20 cellular contexts compared by ENCODE assay signal in the genomic region with DNA sequence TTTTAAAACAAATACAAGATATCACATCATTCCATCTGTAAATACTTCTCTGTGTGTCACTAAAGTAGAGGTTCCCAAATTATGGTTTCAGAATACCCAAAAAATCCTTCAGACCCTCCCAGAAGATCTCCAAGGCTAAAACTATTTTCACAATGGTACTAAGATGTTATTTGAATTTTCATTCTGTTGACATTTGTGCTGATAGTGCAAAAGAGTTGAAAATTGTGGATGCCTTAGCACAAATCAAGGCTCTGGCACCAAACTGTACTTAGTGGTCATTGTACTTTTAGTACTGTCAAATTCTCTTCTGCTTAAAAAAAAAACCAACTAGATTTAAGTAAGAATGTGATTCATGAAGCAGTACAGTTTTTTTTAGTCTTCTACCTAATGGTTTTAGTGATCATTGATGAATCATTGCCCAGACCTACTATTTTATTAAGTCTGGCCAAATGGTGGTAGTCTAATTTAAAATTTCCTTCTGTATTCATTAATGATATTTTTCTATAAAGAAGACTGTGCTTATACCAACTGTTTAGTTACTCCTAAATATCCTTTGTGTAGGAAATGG. TPM values are rescaled to one million over a fixed set of nuclear protein-coding genes. Genes with fewer than 3 reads are reported as not detected.
A peak's percentile ranks its signal among the peaks of the same experiment; 100 is the strongest.
DNase-seq lines count a peak whose midpoint lies in the region; FAIRE-seq and TF ChIP-seq lines count a peak whose summit lies in the region.
"Had no signal": no experiment of that assay in that cellular context is flagged by ENCODE, and none has a peak within 500 bp of the region (broad histone marks: within the 10 kb centered on the region; RNA-seq: fewer than 3 reads in every experiment).

No MANE protein-coding gene starts in this region.

- DNase-seq in EL (peak; percentile 31), RCC 7860 (ENCODE audit: low spot score) (peak; percentile 14), epithelial cell of esophagus (ENCODE audit: low read depth) (peak; percentile 67), non-pigmented ciliary epithelial cell (ENCODE audit: low read depth) (peak; percentile 32), substantia nigra (lab: John Stamatoyannopoulos, UW) (no peak), NCI-H1092 (lab: John Stamatoyannopoulos, UW) (no peak), neural progenitor cell (ENCODE audit: low spot score) (no peak), NCI-H2107 treated with DMSO at 0.1 percent for 48 hours (lab: John Stamatoyannopoulos, UW; ENCODE audit: unreplicated experiment) (no peak)
- DNase-seq: activated CD8-positive, alpha-beta memory T cell treated with anti-CD3 and anti-CD28 coated beads for 24 hours; anterior cingulate cortex; BE2C; DMS 273 treated with DMSO at 0.1 percent for 48 hours; foreskin melanocyte; NCI-H1105 treated with DMSO at 0.1 percent for 48 hours; stimulated activated naive CD4-positive, alpha-beta T cell; upper lobe of right lung had no signal

- no peaks in the 10 kb centered on the region for H3K9me3 Mint-ChIP-seq in neural progenitor cell
- H3K9me3 Mint-ChIP-seq: activated T-helper 2 cell treated with anti-CD3 and anti-CD28 coated beads, Interferon-gamma antibody, Interleukin-2, Interleukin-4, amounts not matched to agents 10 μg/mL and 5 μg/mL and 100 μg/mL, durations not matched to agents 14 hours and 24 hours and 36 hours; neural crest cell had no signal

- no peaks in the 10 kb centered on the region for H3K36me3 ChIP-seq in neural progenitor cell
- H3K36me3 ChIP-seq: BE2C, upper lobe of right lung had no signal

- no peak overlapping the region for H3K27ac ChIP-seq in substantia nigra (ENCODE audit: low read depth, low read length, poor library complexity, severe bottlenecking)
- no peak overlapping the region for H3K27ac ChIP-seq in neural progenitor cell
- H3K27ac ChIP-seq: upper lobe of right lung had no signal

- peaks cover 19% of the 10 kb centered on the region for H3K79me2 ChIP-seq in neural progenitor cell (ENCODE audit: low read depth)

- no peak overlapping the region for H3K4me2 ChIP-seq in neural progenitor cell

- peaks cover 20% of the 10 kb centered on the region for H3K4me1 ChIP-seq in neural progenitor cell
- H3K4me1 ChIP-seq: upper lobe of right lung had no signal

- H3K4me3 Mint-ChIP-seq in neural progenitor cell, result no peak overlapping the region
- H3K4me3 Mint-ChIP-seq: neural crest cell had no signal

- H3K27me3 ChIP-seq in neural progenitor cell, result no peaks in the 10 kb centered on the region
- H3K27me3 ChIP-seq: BE2C, upper lobe of right lung had no signal

- peaks cover 10% of the 10 kb centered on the region for H3F3A ChIP-seq in neural progenitor cell (ENCODE audit: low read depth)

- H3K9me3 ChIP-seq in neural progenitor cell (ENCODE audit: low read depth), result no peaks in the 10 kb centered on the region
- H3K9me3 ChIP-seq: BE2C, upper lobe of right lung had no signal

- H3K27ac Mint-ChIP-seq in neural progenitor cell, result no peak overlapping the region
- H3K27ac Mint-ChIP-seq: activated T-helper 2 cell treated with anti-CD3 and anti-CD28 coated beads, Interferon-gamma antibody, Interleukin-2, Interleukin-4, amounts not matched to agents 10 μg/mL and 5 μg/mL and 100 μg/mL, durations not matched to agents 14 hours and 24 hours and 36 hours had no signal

- no peak overlapping the region for H3K4me3 ChIP-seq in epithelial cell of esophagus (ENCODE audit: low read length)
- H3K4me3 ChIP-seq in neural progenitor cell, result no peak overlapping the region
- H3K4me3 ChIP-seq: skin epidermis, upper lobe of right lung had no signal

- no peaks in the 10 kb centered on the region for H3K27me3 Mint-ChIP-seq in neural progenitor cell (ENCODE audit: insufficient read depth, low read depth)

- H4K20me1 ChIP-seq in neural progenitor cell (ENCODE audit: low read depth), result peaks cover 4% of the 10 kb centered on the region

- TF ChIP-seq CTCF in epithelial cell of esophagus (IDR thresholded peaks at IDR 0.05; ENCODE audit: insufficient read depth, low read depth, low read length, missing control alignments) (no peak), neural progenitor cell (IDR thresholded peaks at IDR 0.05) (no peak)

- no peak overlapping the region for H3K9ac ChIP-seq in neural progenitor cell

- no peaks in the 10 kb centered on the region for H3K4me1 Mint-ChIP-seq in neural progenitor cell

- no peak overlapping the region for H2AFZ ChIP-seq in neural progenitor cell (replicated peaks)

- H3K36me3 Mint-ChIP-seq in neural progenitor cell, result peaks cover 5% of the 10 kb centered on the region

- peak; percentile 95 for FAIRE-seq in RCC 7860 (lab: Jason Lieb, UNC)
- FAIRE-seq: HTR-8/SVneo had no signal

RNA-seq across cellular contexts. Expression of a gene that starts 50.5 kb away (rescaled TPM):
- total RNA-seq in neural progenitor cell (ENCODE audit: low replicate concordance), result 24.9 and 29.8 TPM in 2 replicates

Comparison
In these comparisons a context has a peak if more than half of its experiments do, and no peak if none do; other contexts are left out.
1. DNase-seq: peak in EL (single experiment), RCC 7860 (single experiment), epithelial cell of esophagus (single experiment) and non-pigmented ciliary epithelial cell (single experiment); none in substantia nigra (0 of 49), NCI-H1092 (single experiment), neural progenitor cell (single experiment) and NCI-H2107 treated with DMSO at 0.1 percent for 48 hours (single experiment).